In genomic region chr19:966481-967088, GRCh38 we compare ENCODE assay signal across 29 cellular contexts. TPM values are rescaled to one million over a fixed set of nuclear protein-coding genes. Genes with fewer than 3 reads are reported as not detected.
"Had no signal": no experiment of that assay in that cellular context is flagged by ENCODE, and none has a peak within 500 bp of the region (broad histone marks: within the 10 kb centered on the region; RNA-seq: fewer than 3 reads in every experiment).

No MANE protein-coding gene starts in this region.

- H3K4me3 Mint-ChIP-seq: activated CD4-positive, alpha-beta memory T cell treated with anti-CD3 and anti-CD28 coated beads for 36 hours; activated CD4-positive, alpha-beta T cell treated with anti-CD3 and anti-CD28 coated beads, Interleukin-2, amount 10 ng/mL, durations not matched to agents 24 days and 14 days; activated naive CD8-positive, alpha-beta T cell treated with anti-CD3 and anti-CD28 coated beads, Interleukin-2, amount 50 U/mL, for 24 hours; activated T-cell treated with anti-CD3 and anti-CD28 coated beads, Interleukin-2, amount 50 U/mL, for 24 hours; activated T-helper 17 cell treated with anti-CD3 and anti-CD28 coated beads, Interleukin-2, amount 50 U/mL, for 72 hours; naive thymus-derived CD8-positive, alpha-beta T cell; neural crest cell had no signal

- H3K27me3 ChIP-seq: heart right ventricle, tibial nerve had no signal

- H3K27ac Mint-ChIP-seq: activated CD4-positive, alpha-beta memory T cell treated with anti-CD3 and anti-CD28 coated beads for 36 hours; activated CD4-positive, alpha-beta T cell treated with anti-CD3 and anti-CD28 coated beads, Interleukin-2, amount 10 ng/mL, durations not matched to agents 24 days and 14 days; activated naive CD8-positive, alpha-beta T cell treated with anti-CD3 and anti-CD28 coated beads, Interleukin-2, amount 50 U/mL, for 24 hours; activated T-cell treated with anti-CD3 and anti-CD28 coated beads, Interleukin-2, amount 50 U/mL, for 24 hours; activated T-helper 17 cell treated with anti-CD3 and anti-CD28 coated beads, Interleukin-2, amount 50 U/mL, for 72 hours had no signal

- H3K4me1 ChIP-seq: heart right ventricle, parathyroid adenoma had no signal

- DNase-seq: activated CD4-positive, alpha-beta memory T cell treated with anti-CD3 and anti-CD28 coated beads for 36 hours; activated CD4-positive, alpha-beta T cell treated with anti-CD3 and anti-CD28 coated beads, Interleukin-2, amount 10 ng/mL, durations not matched to agents 24 days and 14 days; activated CD4-positive, CD25-positive, alpha-beta regulatory T cell treated with anti-CD3 and anti-CD28 coated beads, Interleukin-2, amount 50 U/mL, for 72 hours; activated CD8-positive, alpha-beta memory T cell treated with anti-CD3 and anti-CD28 coated beads, Interleukin-2, amount 50 U/mL, for 48 hours; activated gamma-delta T cell treated with Interleukin-2 at 50 U/mL for 16 hours; activated naive CD4-positive, alpha-beta T cell treated with anti-CD3 and anti-CD28 coated beads, Interleukin-2, amount 50 U/mL, for 16 hours; activated naive CD8-positive, alpha-beta T cell treated with anti-CD3 and anti-CD28 coated beads, Interleukin-2, amount 50 U/mL, for 24 hours; activated T-cell treated with anti-CD3 and anti-CD28 coated beads, Interleukin-2, amount 50 U/mL, for 24 hours; amygdala; caudate nucleus; foreskin melanocyte; heart right ventricle; midbrain; naive thymus-derived CD8-positive, alpha-beta T cell; occipital lobe; right cardiac atrium; stimulated activated CD4-positive, alpha-beta T cell treated with anti-CD3 and anti-CD28 coated beads, Interleukin-2, amount 100 ng/mL, for 48 hours; stimulated activated naive CD4-positive, alpha-beta T cell treated with Interleukin-2 at 50 U/mL for 16 hours; T-helper 9 cell; WERI-Rb-1 had no signal

- H3K27ac ChIP-seq: heart right ventricle, parathyroid adenoma, tibial nerve, WERI-Rb-1 had no signal

- ATAC-seq: activated naive CD8-positive, alpha-beta T cell treated with anti-CD3 and anti-CD28 coated beads, Interleukin-2, amount 50 U/mL, for 24 hours; activated T-helper 17 cell treated with anti-CD3 and anti-CD28 coated beads, Interleukin-2, amount 50 U/mL, for 72 hours; esophagus mucosa; heart right ventricle; naive thymus-derived CD8-positive, alpha-beta T cell; right cardiac atrium had no signal

- H3K27me3 Mint-ChIP-seq: activated CD4-positive, alpha-beta memory T cell treated with anti-CD3 and anti-CD28 coated beads for 36 hours; activated CD4-positive, alpha-beta T cell treated with anti-CD3 and anti-CD28 coated beads, Interleukin-2, amount 10 ng/mL, durations not matched to agents 24 days and 14 days; activated naive CD8-positive, alpha-beta T cell treated with anti-CD3 and anti-CD28 coated beads, Interleukin-2, amount 50 U/mL, for 24 hours; activated T-cell treated with anti-CD3 and anti-CD28 coated beads, Interleukin-2, amount 50 U/mL, for 24 hours; activated T-helper 17 cell treated with anti-CD3 and anti-CD28 coated beads, Interleukin-2, amount 50 U/mL, for 72 hours; naive thymus-derived CD8-positive, alpha-beta T cell had no signal

- H3K4me1 Mint-ChIP-seq: activated naive CD8-positive, alpha-beta T cell treated with anti-CD3 and anti-CD28 coated beads, Interleukin-2, amount 50 U/mL, for 24 hours; naive thymus-derived CD8-positive, alpha-beta T cell had no signal

- H3K4me3 ChIP-seq: heart right ventricle, tibial nerve had no signal

- H3K9me3 Mint-ChIP-seq: activated naive CD8-positive, alpha-beta T cell treated with anti-CD3 and anti-CD28 coated beads, Interleukin-2, amount 50 U/mL, for 24 hours; activated T-helper 17 cell treated with anti-CD3 and anti-CD28 coated beads, Interleukin-2, amount 50 U/mL, for 72 hours had no signal

RNA-seq across cellular contexts. Expression of gene GRIN3B, which starts 33.6 kb away (rescaled TPM):
- total RNA-seq: activated CD4-positive, alpha-beta memory T cell treated with anti-CD3 and anti-CD28 coated beads for 36 hours; esophagus mucosa; lower leg skin; naive thymus-derived CD8-positive, alpha-beta T cell; occipital lobe; skeletal muscle tissue; T-helper 1 cell treated with Interleukin-12 subunit alpha and Interleukin-12 subunit beta and Interleukin-4 antibody, amounts not matched to agents 30 ng/mL and 1 ng/mL, for 36 hours; urinary bladder had no signal

RNA-seq across cellular contexts. Expression of gene KISS1R, which starts 49.5 kb away (rescaled TPM):
- total RNA-seq: esophagus mucosa, heart right ventricle, occipital lobe, right cardiac atrium, skeletal muscle tissue, tibial nerve, urinary bladder had no signal
